ENCODE assay signal across 22 cellular contexts in genomic region chr2:227570615-227571014, GRCh38. TPM values are rescaled to one million over a fixed set of nuclear protein-coding genes. Genes with fewer than 3 reads are reported as not detected.
"Had no signal": no experiment of that assay in that cellular context is flagged by ENCODE, and none has a peak within 500 bp of the region (broad histone marks: within the 10 kb centered on the region; RNA-seq: fewer than 3 reads in every experiment).

No MANE protein-coding gene starts in this region.

- H3K36me3 Mint-ChIP-seq: activated naive CD4-positive, alpha-beta T cell treated with anti-CD3 and anti-CD28 coated beads, Interleukin-2, amount 50 U/mL, for 72 hours had no signal

- FAIRE-seq: frontal cortex, TTC549 had no signal

- H3K9me3 ChIP-seq: breast epithelium, heart left ventricle, neutrophil, tibial artery, uterus had no signal

- H3K4me1 ChIP-seq: breast epithelium, tibial artery, uterus had no signal

- H3K9me3 Mint-ChIP-seq: activated B cell treated with CpG ODN at 0.5 μM for 24 hours; activated CD8-positive, alpha-beta T cell treated with anti-CD3 and anti-CD28 coated beads for 36 hours; activated naive CD4-positive, alpha-beta T cell treated with anti-CD3 and anti-CD28 coated beads, Interleukin-2, amount 50 U/mL, for 72 hours; activated T-cell treated with anti-CD3 and anti-CD28 coated beads, Interleukin-2, amount 50 U/mL, for 4 hours; dendritic cell treated with granulocyte-macrophage colony-stimulating factor and Interleukin-4, amounts not matched to agents 40 ng/mL and 50 ng/mL, for 4 days; effector memory CD8-positive, alpha-beta T cell; naive thymus-derived CD8-positive, alpha-beta T cell had no signal

- H3K4me3 Mint-ChIP-seq: activated B cell treated with CpG ODN at 0.5 μM for 24 hours; activated CD8-positive, alpha-beta T cell treated with anti-CD3 and anti-CD28 coated beads for 36 hours; activated T-cell treated with anti-CD3 and anti-CD28 coated beads, Interleukin-2, amount 50 U/mL, for 4 hours; dendritic cell treated with granulocyte-macrophage colony-stimulating factor and Interleukin-4, amounts not matched to agents 40 ng/mL and 50 ng/mL, for 4 days; effector memory CD8-positive, alpha-beta T cell; naive thymus-derived CD8-positive, alpha-beta T cell had no signal

- H3K27me3 Mint-ChIP-seq: activated CD8-positive, alpha-beta T cell treated with anti-CD3 and anti-CD28 coated beads for 36 hours; effector memory CD8-positive, alpha-beta T cell; naive thymus-derived CD8-positive, alpha-beta T cell had no signal

- DNase-seq: activated B cell treated with CpG ODN at 0.5 μM for 24 hours; activated CD4-positive, alpha-beta T cell treated with anti-CD3 and anti-CD28 coated beads for 48 hours; activated CD8-positive, alpha-beta T cell treated with anti-CD3 and anti-CD28 coated beads for 36 hours; activated effector memory CD4-positive, alpha-beta T cell treated with Interleukin-2 at 50 U/mL for 16 hours; activated T-cell treated with anti-CD3 and anti-CD28 coated beads, Interleukin-2, amount 50 U/mL, for 4 hours; aorta; effector memory CD8-positive, alpha-beta T cell; heart left ventricle; naive thymus-derived CD8-positive, alpha-beta T cell; posterior cingulate gyrus; stimulated activated CD4-positive, alpha-beta T cell treated with anti-CD3 and anti-CD28 coated beads, Interleukin-15, amount 100 ng/mL, for 24 hours; stimulated activated CD4-positive, alpha-beta T cell treated with anti-CD3 and anti-CD28 coated beads, Interleukin-4, amount 100 ng/mL, for 1 hour; stimulated activated naive CD4-positive, alpha-beta T cell; T-helper 2 cell; tibial artery; uterus had no signal

- H3K27ac Mint-ChIP-seq: activated B cell treated with CpG ODN at 0.5 μM for 24 hours; activated CD8-positive, alpha-beta T cell treated with anti-CD3 and anti-CD28 coated beads for 36 hours; dendritic cell treated with granulocyte-macrophage colony-stimulating factor and Interleukin-4, amounts not matched to agents 40 ng/mL and 50 ng/mL, for 4 days had no signal

- H3K4me1 Mint-ChIP-seq: activated B cell treated with CpG ODN at 0.5 μM for 24 hours had no signal

- H3K4me3 ChIP-seq: breast epithelium, heart left ventricle, tibial artery, uterus had no signal

- ATAC-seq: activated CD8-positive, alpha-beta T cell treated with anti-CD3 and anti-CD28 coated beads for 36 hours; activated naive CD4-positive, alpha-beta T cell treated with anti-CD3 and anti-CD28 coated beads, Interleukin-2, amount 50 U/mL, for 72 hours; activated T-cell treated with anti-CD3 and anti-CD28 coated beads, Interleukin-2, amount 50 U/mL, for 4 hours; effector memory CD8-positive, alpha-beta T cell; heart left ventricle; naive thymus-derived CD8-positive, alpha-beta T cell had no signal

- H3K27ac ChIP-seq: breast epithelium, heart left ventricle, neutrophil, tibial artery, uterus had no signal

RNA-seq across cellular contexts. Expression of gene SCYGR2, which starts 28.1 kb away (rescaled TPM):
- polyA plus RNA-seq: aorta; heart left ventricle; naive thymus-derived CD8-positive, alpha-beta T cell had no signal

RNA-seq across cellular contexts. Expression of gene SCYGR3, which starts 44.0 kb away (rescaled TPM):
- polyA plus RNA-seq: aorta; heart left ventricle; naive thymus-derived CD8-positive, alpha-beta T cell had no signal

RNA-seq across cellular contexts. Expression of gene SCYGR4, which starts 46.7 kb away (rescaled TPM):
- polyA plus RNA-seq: aorta; heart left ventricle; naive thymus-derived CD8-positive, alpha-beta T cell had no signal
